Comparison of ENCODE assay signal across 1 cellular context in the genomic region with DNA sequence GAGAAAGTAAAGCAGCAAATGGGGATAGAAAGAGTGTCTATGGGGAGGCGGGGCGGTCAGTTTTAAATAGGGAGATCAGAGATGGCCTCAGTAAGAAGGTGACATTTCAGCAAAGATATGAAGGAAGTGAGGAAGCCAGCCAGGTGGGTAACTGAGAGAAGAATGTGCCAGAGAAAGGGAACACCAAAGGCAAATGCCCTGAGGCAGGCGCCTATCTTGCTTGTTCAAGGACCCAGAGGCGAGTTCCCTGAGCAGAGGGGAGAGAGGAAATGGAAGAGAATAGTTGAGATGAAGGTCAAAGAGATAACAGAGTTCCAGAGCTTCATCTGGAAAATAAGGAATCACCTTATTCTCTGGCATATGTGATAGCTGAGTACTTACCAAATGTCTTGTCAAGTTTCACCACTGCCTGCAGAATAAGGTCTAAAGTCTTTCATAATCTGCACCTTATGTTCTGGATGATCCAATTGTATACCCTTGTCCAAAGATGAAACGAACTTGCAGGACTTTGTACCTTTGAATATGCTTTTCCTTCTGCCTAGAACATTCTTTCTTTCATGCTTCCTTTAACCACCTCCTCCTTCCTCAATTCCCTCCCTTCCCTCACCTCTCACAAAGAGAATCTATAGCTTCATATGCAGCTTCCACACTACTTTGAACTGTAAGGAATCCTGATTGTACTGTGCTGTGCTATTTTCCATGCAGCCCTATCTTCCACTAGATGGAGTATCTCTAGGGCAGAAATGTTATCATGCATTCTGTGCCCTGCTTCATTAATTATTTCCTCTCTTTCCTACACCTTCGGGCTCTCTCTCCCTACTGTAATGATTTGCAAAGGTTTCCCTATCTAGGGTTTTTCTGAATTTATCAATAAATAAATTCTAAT.
TF ChIP-seq lines count a peak whose summit lies in the region.

No MANE protein-coding gene starts in this region.

TF ChIP-seq in HepG2, 621 proteins besides CTCF, POLR2A, EP300 and RAD21:
- TF ChIP-seq ZSCAN21 (CRISPR knock-in tag; IDR thresholded peaks at IDR 0.05; ENCODE audit: borderline replicate concordance) (no peak), STAG1 (CRISPR knock-in tag; IDR thresholded peaks at IDR 0.05) (0 out of 2 replicates have a peak, but pooled peaks have one; percentile 2), SMC3 (IDR thresholded peaks at IDR 0.05; ENCODE audit: low read length) (peak; percentile 22; the same call in 1 of the 2 replicates)
